16 cellular contexts compared by ENCODE assay signal in genomic region chrX:134249231-134249630, GRCh38. TPM values are rescaled to one million over a fixed set of nuclear protein-coding genes. Genes with fewer than 3 reads are reported as not detected.
DNase-seq lines count a peak whose midpoint lies in the region; ATAC-seq and TF ChIP-seq lines count a peak whose summit lies in the region.
"Had no signal": no experiment of that assay in that cellular context is flagged by ENCODE, and none has a peak within 500 bp of the region (broad histone marks: within the 10 kb centered on the region; RNA-seq: fewer than 3 reads in every experiment).

No MANE protein-coding gene starts in this region.

- no peak for ATAC-seq in natural killer cell treated with Interleukin-12 subunit alpha and Interleukin-12 subunit beta and Interleukin-15 and Interleukin-18, amount 100 ng/mL, for 72 hours

- H3K9me3 Mint-ChIP-seq in chondrocyte (ENCODE audit: low read depth) = peaks cover 5% of the 10 kb centered on the region
- H3K9me3 Mint-ChIP-seq in natural killer cell treated with Interleukin-12 subunit alpha and Interleukin-12 subunit beta and Interleukin-15 and Interleukin-18, amount 100 ng/mL, for 72 hours = no peaks in the 10 kb centered on the region
- H3K9me3 Mint-ChIP-seq: CD4-positive, alpha-beta memory T cell had no signal

- H3K4me1 Mint-ChIP-seq in chondrocyte (ENCODE audit: low read depth) = peaks cover 35% of the 10 kb centered on the region
- peaks cover 0 to 5% of the 10 kb centered on the region in 2 donors for H3K4me1 Mint-ChIP-seq in natural killer cell treated with Interleukin-12 subunit alpha and Interleukin-12 subunit beta and Interleukin-15 and Interleukin-18, amount 100 ng/mL, for 72 hours (ENCODE audit: low read depth in 2 of 2)
- H3K4me1 Mint-ChIP-seq: CD4-positive, alpha-beta memory T cell had no signal

- no peaks in the 10 kb centered on the region for H3K36me3 Mint-ChIP-seq in chondrocyte (ENCODE audit: low read depth)
- H3K36me3 Mint-ChIP-seq in natural killer cell treated with Interleukin-12 subunit alpha and Interleukin-12 subunit beta and Interleukin-15 and Interleukin-18, amount 100 ng/mL, for 72 hours = no peaks in the 10 kb centered on the region
- H3K36me3 Mint-ChIP-seq: CD4-positive, alpha-beta memory T cell had no signal

- H3K4me3 Mint-ChIP-seq in chondrocyte (ENCODE audit: unreplicated experiment) = no peak overlapping the region
- no peak overlapping the region for H3K4me3 Mint-ChIP-seq in natural killer cell treated with Interleukin-12 subunit alpha and Interleukin-12 subunit beta and Interleukin-15 and Interleukin-18, amount 100 ng/mL, for 72 hours
- H3K4me3 Mint-ChIP-seq: CD4-positive, alpha-beta memory T cell had no signal

- no peak for TF ChIP-seq CTCF in chondrocyte (IDR thresholded peaks at IDR 0.05)

- peak overlapping the region; percentile 1 for H3K27ac Mint-ChIP-seq in chondrocyte (ENCODE audit: unreplicated experiment)
- no peak overlapping the region for H3K27ac Mint-ChIP-seq in natural killer cell treated with Interleukin-12 subunit alpha and Interleukin-12 subunit beta and Interleukin-15 and Interleukin-18, amount 100 ng/mL, for 72 hours

- no peaks in the 10 kb centered on the region for H3K27me3 Mint-ChIP-seq in chondrocyte (ENCODE audit: low read depth)
- H3K27me3 Mint-ChIP-seq in natural killer cell treated with Interleukin-12 subunit alpha and Interleukin-12 subunit beta and Interleukin-15 and Interleukin-18, amount 100 ng/mL, for 72 hours = peaks cover 11 to 24% of the 10 kb centered on the region in 2 donors

- DNase-seq in chondrocyte (ENCODE audit: low spot score) = no peak
- DNase-seq in kidney tubule cell (ENCODE audit: low spot score) = peak; percentile 59
- peak; percentile 30 for DNase-seq in renal cortical epithelial cell (ENCODE audit: low read depth)
- DNase-seq in NCI-H2107 treated with DMSO at 0.1 percent for 48 hours (lab: John Stamatoyannopoulos, UW; ENCODE audit: unreplicated experiment) = no peak
- no peak for DNase-seq in natural killer cell treated with Interleukin-12 subunit alpha and Interleukin-12 subunit beta and Interleukin-15 and Interleukin-18, amount 100 ng/mL, for 72 hours (ENCODE audit: low spot score)
- DNase-seq in cerebellar cortex (ENCODE audit: low spot score) = no peak
- DNase-seq: C1 segment of cervical spinal cord; CD4-positive, alpha-beta memory T cell; COR-L47; DMS153; DND-41; GM23248; H7; HCEC 1CT had no signal

RNA-seq across cellular contexts. Expression of gene CCDC160, which starts 12.2 kb away (rescaled TPM):
- total RNA-seq in chondrocyte (0.70 to 1.6 TPM (median 0.87 TPM) in 3 replicates), renal cortical epithelial cell (3.0 TPM in 1 of 2 replicates, not detected in the other)
- total RNA-seq in natural killer cell treated with Interleukin-12 subunit alpha and Interleukin-12 subunit beta and Interleukin-15 and Interleukin-18, amount 100 ng/mL, for 72 hours = under 1 TPM in 1 of 2 donors, not detected in 1; 0.21 TPM
- total RNA-seq: A172; A673; CD4-positive, alpha-beta memory T cell; GM23248 had no signal

Comparison
In these comparisons a context has a peak if more than half of its experiments do, and no peak if none do; other contexts are left out.
1. DNase-seq: peak in kidney tubule cell (single experiment) and renal cortical epithelial cell (single experiment); none in chondrocyte (single experiment), NCI-H2107 treated with DMSO at 0.1 percent for 48 hours (single experiment), natural killer cell treated with Interleukin-12 subunit alpha and Interleukin-12 subunit beta and Interleukin-15 and Interleukin-18, amount 100 ng/mL, for 72 hours (single experiment) and cerebellar cortex (single experiment).